ENCODE assay signal across 22 cellular contexts in the genomic region with DNA sequence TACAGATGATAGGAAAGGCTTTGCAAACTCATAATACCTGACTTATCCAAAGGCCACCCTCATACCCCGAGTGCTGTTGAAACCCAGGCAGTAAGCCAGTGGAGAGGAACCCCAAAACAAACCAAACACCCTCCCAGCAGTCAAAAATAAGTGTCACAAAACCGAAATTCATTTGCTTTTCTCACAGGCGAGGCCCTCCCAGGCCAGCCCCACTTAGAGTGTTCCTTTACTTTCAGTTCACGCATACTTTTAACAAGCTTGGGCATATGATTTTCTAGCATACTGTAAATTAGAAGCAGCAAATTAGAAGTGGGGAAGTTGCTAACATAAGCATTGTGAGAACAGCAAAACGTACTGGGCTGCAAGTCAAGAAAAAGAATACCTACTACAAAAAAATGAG. TPM values are rescaled to one million over a fixed set of nuclear protein-coding genes. Genes with fewer than 3 reads are reported as not detected.
DNase-seq lines count a peak whose midpoint lies in the region; ATAC-seq, FAIRE-seq and TF ChIP-seq lines count a peak whose summit lies in the region.
"Had no signal": no experiment of that assay in that cellular context is flagged by ENCODE, and none has a peak within 500 bp of the region (broad histone marks: within the 10 kb centered on the region; RNA-seq: fewer than 3 reads in every experiment).

No MANE protein-coding gene starts in this region.

- H3K4me3 Mint-ChIP-seq in astrocyte (ENCODE audit: unreplicated experiment) (no peak overlapping the region), T-cell (no peak overlapping the region)
- H3K4me3 Mint-ChIP-seq: CD4-positive, CD25-positive, alpha-beta regulatory T cell; CD8-positive, alpha-beta memory T cell had no signal

- DNase-seq in GM18507 (ENCODE audit: extremely low spot score, insufficient read length, low read depth) (no peak), GM20000 (ENCODE audit: low spot score) (peak; percentile 5), astrocyte (ENCODE audit: low read depth) (no peak), SIG-M5 (lab: John Stamatoyannopoulos, UW) (no peak), T-cell (no peak), D341Med (ENCODE audit: low spot score) (no peak), DMS 273 treated with DMSO at 0.1 percent for 48 hours (lab: John Stamatoyannopoulos, UW) (no peak)
- DNase-seq: ACHN; BE2C; C1 segment of cervical spinal cord; CD4-positive, CD25-positive, alpha-beta regulatory T cell; CD8-positive, alpha-beta memory T cell; COR-L47; DMS79 treated with DMSO at 0.1 percent for 48 hours; GF-D8 had no signal

- no peaks in the 10 kb centered on the region for H3K9me3 ChIP-seq in astrocyte (ENCODE audit: insufficient read depth, low read depth, low read length)
- H3K9me3 ChIP-seq: BE2C, HAP-1 had no signal

- no peak overlapping the region for H3K9ac ChIP-seq in astrocyte (ENCODE audit: low read length)

- H3K4me1 Mint-ChIP-seq in astrocyte (ENCODE audit: low read depth, unreplicated experiment) (no peaks in the 10 kb centered on the region), T-cell (no peaks in the 10 kb centered on the region)
- H3K4me1 Mint-ChIP-seq: CD4-positive, CD25-positive, alpha-beta regulatory T cell; CD8-positive, alpha-beta memory T cell had no signal

- H3K27me3 ChIP-seq in astrocyte (ENCODE audit: insufficient read depth, low read length): no peaks in the 10 kb centered on the region
- H3K27me3 ChIP-seq: BE2C had no signal

- no peak overlapping the region for H2AFZ ChIP-seq in astrocyte (ENCODE audit: low read depth, low read length)

- H3K27ac ChIP-seq in astrocyte (ENCODE audit: low read depth, low read length): no peak overlapping the region
- H3K27ac ChIP-seq: HL-60 had no signal

- H3K27me3 Mint-ChIP-seq in astrocyte (ENCODE audit: low read depth, unreplicated experiment) (no peaks in the 10 kb centered on the region), T-cell (peaks cover 0 to 8% of the 10 kb centered on the region in 2 donors)
- H3K27me3 Mint-ChIP-seq: CD4-positive, CD25-positive, alpha-beta regulatory T cell; CD8-positive, alpha-beta memory T cell had no signal

- FAIRE-seq in GM18507 (lab: Jason Lieb, UNC) (peak; percentile 9), astrocyte (lab: Jason Lieb, UNC) (peak; percentile 32)
- FAIRE-seq: A204.1, D721Med, GM12892 had no signal

- no peaks in the 10 kb centered on the region for H3K79me2 ChIP-seq in astrocyte (ENCODE audit: insufficient read depth, low read length)

- no peak overlapping the region for H3K4me2 ChIP-seq in astrocyte (ENCODE audit: low read length)

- no peaks in the 10 kb centered on the region for H3K9me3 Mint-ChIP-seq in astrocyte (ENCODE audit: unreplicated experiment)
- H3K9me3 Mint-ChIP-seq in T-cell: no peaks in the 10 kb centered on the region

- H3K36me3 Mint-ChIP-seq in astrocyte (ENCODE audit: low read depth, unreplicated experiment) (no peaks in the 10 kb centered on the region), T-cell (no peaks in the 10 kb centered on the region)
- H3K36me3 Mint-ChIP-seq: CD4-positive, CD25-positive, alpha-beta regulatory T cell; CD8-positive, alpha-beta memory T cell had no signal

- H3K27ac Mint-ChIP-seq in astrocyte (ENCODE audit: unreplicated experiment) (no peak overlapping the region), T-cell (no peak overlapping the region)
- H3K27ac Mint-ChIP-seq: CD4-positive, CD25-positive, alpha-beta regulatory T cell; CD8-positive, alpha-beta memory T cell had no signal

- POLR2A ChIA-PET in T-cell (lab: Charles Lee): interaction anchor here in 1 of 2 donors (0.5 to 0.6 kb wide), 3 partner anchors 9 to 11 kb away, joined by 4 to 8 read pairs (median 5); no protein-coding TSS in a partner anchor

- no peaks in the 10 kb centered on the region for H3K36me3 ChIP-seq in astrocyte (ENCODE audit: insufficient read depth, low read length)
- H3K36me3 ChIP-seq: BE2C, HAP-1 had no signal

- TF ChIP-seq CTCF in GM20000 (IDR thresholded peaks at IDR 0.05; ENCODE audit: extremely low read depth, missing control alignments): no peak
- no peak for TF ChIP-seq CTCF in astrocyte (IDR thresholded peaks at IDR 0.05; ENCODE audit: insufficient read depth, low read depth, low read length)

- no peak for ATAC-seq in T-cell (replicated peaks in 1 of 4)

- CTCF ChIA-PET in T-cell (lab: Charles Lee): interaction anchor here (0.6 to 0.7 kb wide), 2 partner anchors 19 to 252 kb away, joined by 3 to 4 read pairs; no protein-coding TSS in a partner anchor

- H4K20me1 ChIP-seq in astrocyte (ENCODE audit: insufficient read depth, low read length): no peaks in the 10 kb centered on the region

- H3K4me3 ChIP-seq in astrocyte (ENCODE audit: insufficient read depth, low read depth, low read length): no peak overlapping the region
- H3K4me3 ChIP-seq: HAP-1 had no signal

- no peaks in the 10 kb centered on the region for H3K4me1 ChIP-seq in astrocyte (ENCODE audit: insufficient read depth, low read length)
- H3K4me1 ChIP-seq: BE2C, HAP-1 had no signal

RNA-seq across cellular contexts. Expression of a gene that starts 2.5 kb away (rescaled TPM):
- total RNA-seq in astrocyte (not detected in 2 replicates), T-cell (not detected)
- total RNA-seq: CD4-positive, CD25-positive, alpha-beta regulatory T cell; CD8-positive, alpha-beta memory T cell; H4; HT1080 had no signal
